In the genomic region with DNA sequence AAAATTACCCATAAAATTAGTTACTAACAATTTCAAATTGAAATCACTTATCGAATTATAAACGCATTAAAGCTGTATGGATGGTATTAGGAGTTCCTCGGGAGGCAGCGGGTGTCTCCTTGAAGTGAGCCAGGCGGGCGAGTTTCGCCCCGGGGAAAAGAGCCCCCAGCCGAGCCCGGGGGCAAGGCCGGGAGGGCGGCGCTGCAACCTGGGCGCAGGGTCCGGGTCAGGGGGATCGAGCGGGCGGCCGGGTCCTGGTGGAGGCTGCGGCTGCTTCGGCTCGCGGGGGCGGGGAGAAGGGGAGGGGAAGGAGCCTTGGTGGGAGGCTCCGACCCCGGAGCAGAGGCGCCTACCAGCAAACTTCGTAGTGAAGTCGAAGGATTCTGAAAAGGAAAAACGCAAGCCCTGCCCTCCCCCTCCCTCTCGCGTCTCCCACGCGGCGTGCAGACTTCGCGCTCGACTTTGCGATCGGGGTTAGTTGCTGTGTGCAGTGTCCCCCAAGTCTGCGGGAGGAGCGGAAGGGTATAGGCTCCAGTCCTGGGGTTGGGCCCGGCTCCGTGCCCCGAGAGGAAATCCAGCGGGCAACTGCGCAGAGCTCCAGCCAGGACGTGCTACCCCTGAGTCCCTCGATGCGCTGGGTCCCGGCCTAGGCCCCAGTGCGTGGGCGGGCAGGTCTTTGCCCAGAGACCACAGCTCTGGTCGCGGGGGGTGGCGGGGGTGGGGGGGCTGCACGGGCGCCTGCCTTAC, we compare ENCODE assay signal across 8 cellular contexts.
DNase-seq lines count a peak whose midpoint lies in the region; ATAC-seq and TF ChIP-seq lines count a peak whose summit lies in the region.

No MANE protein-coding gene starts in this region.

- no peaks in the 10 kb centered on the region for H3K36me3 ChIP-seq in HUES6 (ENCODE audit: control insufficient read depth, insufficient read depth, low read length)
- H3K36me3 ChIP-seq in kidney epithelial cell (ENCODE audit: control insufficient read depth, insufficient read depth, low read length): no peaks in the 10 kb centered on the region
- H3K36me3 ChIP-seq in stomach: peaks cover 0 to 12% (median 9%) of the 10 kb centered on the region in 4 donors

- TF ChIP-seq CTCF in kidney epithelial cell (IDR thresholded peaks at IDR 0.05; ENCODE audit: insufficient read depth, low read length, poor library complexity, severe bottlenecking) (no peak), stomach (IDR thresholded peaks at IDR 0.05) (peak in 1 of 7 experiments; percentile 3)

- H3K4me1 ChIP-seq in HUES6 (ENCODE audit: control insufficient read depth, insufficient read depth, low read length) (peaks cover 38% of the 10 kb centered on the region), stomach (peaks cover 21 to 69% (median 46%) of the 10 kb centered on the region in 4 donors)

- 1 to 5% (median 2%) methylated on average over 22 to 58 of the region's 58 CpGs for WGBS in stomach, 5 donors

- peak overlapping the region; percentile 62 for H3K4me3 ChIP-seq in HUES6 (ENCODE audit: low read depth, low read length)
- peak overlapping the region; percentile 37 for H3K4me3 ChIP-seq in kidney epithelial cell (ENCODE audit: low read depth, low read length)
- peak overlapping the region; percentile 55 to 62 (median 56) for H3K4me3 ChIP-seq in stomach

- H3K27me3 ChIP-seq in HUES6 (ENCODE audit: control insufficient read depth, insufficient read depth, low read length): peaks cover 57% of the 10 kb centered on the region
- peaks cover 36% of the 10 kb centered on the region for H3K27me3 ChIP-seq in kidney epithelial cell (ENCODE audit: control insufficient read depth, insufficient read depth, low read length)
- peaks cover 7 to 70% (median 63%) of the 10 kb centered on the region in 3 donors for H3K27me3 ChIP-seq in stomach

- TF ChIP-seq EP300 in stomach (IDR thresholded peaks at IDR 0.05): no peak

- intact Hi-C loops in stomach (cut with DNase I; ENCODE audit: low total_unique reads): loop anchor here (5.0 kb wide), 1 partner anchor 133 kb away; no protein-coding TSS in a partner anchor

- ATAC-seq in GM18870 (IDR thresholded peaks at IDR 0.05; ENCODE audit: unreplicated experiment): no peak
- ATAC-seq in HG02938 (IDR thresholded peaks at IDR 0.05; ENCODE audit: unreplicated experiment): no peak
- no peak for ATAC-seq in GM19467 (IDR thresholded peaks at IDR 0.05; ENCODE audit: unreplicated experiment)

- TF ChIP-seq POLR2A in stomach (IDR thresholded peaks at IDR 0.05): no peak

- H3K27ac ChIP-seq in HUES6 (ENCODE audit: low read depth, low read length) (no peak overlapping the region), stomach (peak overlapping the region; percentile 42 to 94 (median 86))

- H3K9ac ChIP-seq in HUES6 (ENCODE audit: low read length): peak overlapping the region; percentile 50

- H3K9me3 ChIP-seq in HUES6 (ENCODE audit: control insufficient read depth, insufficient read depth, low read depth, low read length) (no peaks in the 10 kb centered on the region), stomach (no peaks in the 10 kb centered on the region)

- DNase-seq in astrocyte of the hippocampus (ENCODE audit: low read depth, low spot score) (peak; percentile 43), kidney epithelial cell (ENCODE audit: low read depth) (no peak), stomach (no peak), NCI-H2171 (lab: John Stamatoyannopoulos, UW) (no peak)
